13 cellular contexts compared by ENCODE assay signal in the genomic region with DNA sequence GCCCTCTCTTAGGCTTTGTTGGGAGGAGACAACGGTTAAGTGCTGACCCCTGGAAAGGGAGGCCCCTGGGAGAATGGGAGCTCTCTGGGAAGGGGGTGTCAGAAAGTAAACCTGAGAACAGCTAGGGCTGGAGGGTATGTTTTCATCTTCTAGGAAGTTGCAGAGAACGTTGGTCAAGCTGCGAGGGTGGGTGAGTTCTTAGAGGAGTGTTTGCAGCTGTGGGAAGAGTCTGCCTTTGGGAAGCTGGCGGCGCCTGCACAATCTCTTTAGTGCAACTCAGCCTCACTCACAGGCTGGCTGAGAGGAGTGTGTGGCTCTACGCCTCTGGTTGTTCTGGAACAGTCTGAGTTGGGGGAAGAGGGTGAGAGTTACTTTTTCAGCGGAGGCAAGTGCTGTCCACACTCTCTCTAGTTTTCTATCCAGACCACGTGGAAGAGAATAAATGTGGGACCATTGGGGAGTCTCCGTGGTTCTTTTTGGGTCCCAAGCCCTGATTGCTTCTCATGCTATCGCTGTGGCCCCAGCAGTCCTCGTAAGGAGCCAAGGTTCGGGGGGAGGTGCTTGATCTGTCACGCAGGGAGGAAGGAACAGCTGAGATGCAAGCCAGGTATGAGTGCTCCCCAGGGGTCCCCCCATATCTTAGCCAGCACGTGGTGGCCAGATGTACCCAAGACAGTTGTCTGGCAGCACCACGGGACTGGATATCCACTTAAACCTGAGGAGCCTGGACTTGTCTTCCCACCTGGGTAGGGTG.
DNase-seq lines count a peak whose midpoint lies in the region; ATAC-seq and TF ChIP-seq lines count a peak whose summit lies in the region.
"Had no signal": no experiment of that assay in that cellular context is flagged by ENCODE, and none has a peak within 500 bp of the region (broad histone marks: within the 10 kb centered on the region; RNA-seq: fewer than 3 reads in every experiment).

No MANE protein-coding gene starts in this region.

- TF ChIP-seq EP300 in transverse colon (IDR thresholded peaks at IDR 0.05; ENCODE audit: low read depth): no peak

- H3K27me3 ChIP-seq in transverse colon: no peaks in the 10 kb centered on the region
- no peaks in the 10 kb centered on the region for H3K27me3 ChIP-seq in brain microvascular endothelial cell (replicated peaks)
- H3K27me3 ChIP-seq: left lung had no signal

- no peaks in the 10 kb centered on the region for H3K9me3 ChIP-seq in transverse colon

- H3K9me3 Mint-ChIP-seq in natural killer cell: peaks cover 0 to 2% of the 10 kb centered on the region in 2 donors
- H3K9me3 Mint-ChIP-seq in activated naive CD8-positive, alpha-beta T cell treated with anti-CD3 and anti-CD28 coated beads for 36 hours: peaks cover 13% of the 10 kb centered on the region

- DNase-seq in transverse colon (no peak), brain microvascular endothelial cell (no peak), natural killer cell (no peak)
- DNase-seq in activated naive CD8-positive, alpha-beta T cell treated with anti-CD3 and anti-CD28 coated beads for 36 hours: no peak
- DNase-seq: GDM1, left lung, NCI-H187 treated with DMSO at 0.1 percent for 48 hours had no signal

- TF ChIP-seq POLR2A in transverse colon (IDR thresholded peaks at IDR 0.05): no peak

- H3K4me3 ChIP-seq in GM12875 (ENCODE audit: low read depth, low read length) (peak overlapping the region; percentile 30), transverse colon (no peak overlapping the region), brain microvascular endothelial cell (ENCODE audit: low read depth, low read length) (no peak overlapping the region)
- H3K4me3 ChIP-seq: left lung had no signal

- H3K27ac Mint-ChIP-seq in natural killer cell: no peak overlapping the region
- H3K27ac Mint-ChIP-seq in activated naive CD8-positive, alpha-beta T cell treated with anti-CD3 and anti-CD28 coated beads for 36 hours: no peak overlapping the region

- TF ChIP-seq CTCF in GM12875 (IDR thresholded peaks at IDR 0.05; ENCODE audit: borderline replicate concordance, insufficient read depth, low read depth, low read length) (no peak), transverse colon (IDR thresholded peaks at IDR 0.05) (no peak), brain microvascular endothelial cell (IDR thresholded peaks at IDR 0.05; ENCODE audit: low read depth, low read length, missing control alignments) (no peak), natural killer cell (IDR thresholded peaks at IDR 0.05) (no peak)

- no peak overlapping the region for H3K27ac ChIP-seq in transverse colon
- no peak overlapping the region for H3K27ac ChIP-seq in brain microvascular endothelial cell
- H3K27ac ChIP-seq: left lung, parathyroid adenoma had no signal

- in situ Hi-C loops in transverse colon (cut with MboI; ENCODE audit: low pct_ligation_motif_present in 1 of 4, low pct_unique_long_range_greater_than_20kb in 1 of 4, low sequenced_read_pairs in 3 of 4) (no loop called here), brain microvascular endothelial cell (cut with HindIII; ENCODE audit: low pct_ligation_motif_present, low sequenced_read_pairs) (no loop called here)

- H3K36me3 ChIP-seq in transverse colon (no peaks in the 10 kb centered on the region), brain microvascular endothelial cell (replicated peaks) (no peaks in the 10 kb centered on the region)
- H3K36me3 ChIP-seq: left lung had no signal

- no peak overlapping the region for H3K4me3 Mint-ChIP-seq in natural killer cell
- H3K4me3 Mint-ChIP-seq in activated naive CD8-positive, alpha-beta T cell treated with anti-CD3 and anti-CD28 coated beads for 36 hours: no peak overlapping the region

- intact Hi-C loops in transverse colon (cut with DNase I; ENCODE audit: low total_unique reads): no loop called here
- intact Hi-C loops in natural killer cell (cut with micrococcal nuclease): no loop called here

- H3K27me3 Mint-ChIP-seq in natural killer cell (ENCODE audit: low read depth in 2 of 2): peaks cover 0 to 7% of the 10 kb centered on the region in 2 donors
- H3K27me3 Mint-ChIP-seq in activated naive CD8-positive, alpha-beta T cell treated with anti-CD3 and anti-CD28 coated beads for 36 hours: no peaks in the 10 kb centered on the region

- no peaks in the 10 kb centered on the region for H3K36me3 Mint-ChIP-seq in natural killer cell
- H3K36me3 Mint-ChIP-seq in activated naive CD8-positive, alpha-beta T cell treated with anti-CD3 and anti-CD28 coated beads for 36 hours: peaks cover 7% of the 10 kb centered on the region

- no peaks in the 10 kb centered on the region for H3K4me1 ChIP-seq in transverse colon
- H3K4me1 ChIP-seq: left lung, parathyroid adenoma had no signal

- ATAC-seq in GM19452 (IDR thresholded peaks at IDR 0.05; ENCODE audit: unreplicated experiment) (peak; percentile 24), HG02870 (IDR thresholded peaks at IDR 0.05; ENCODE audit: unreplicated experiment) (peak; percentile 37), HG03575 (IDR thresholded peaks at IDR 0.05; ENCODE audit: extremely low read depth, insufficient number of reproducible peaks, low FRiP score, unreplicated experiment) (peak; percentile 5), natural killer cell (no peak)
- ATAC-seq: left lung, Right ventricle myocardium inferior had no signal

- no peaks in the 10 kb centered on the region for H3K4me1 Mint-ChIP-seq in natural killer cell
- no peaks in the 10 kb centered on the region for H3K4me1 Mint-ChIP-seq in activated naive CD8-positive, alpha-beta T cell treated with anti-CD3 and anti-CD28 coated beads for 36 hours

- WGBS in transverse colon (ENCODE audit: low coverage in 1 of 2), 2 donors: 33 to 66% methylated on average over 3 to 15 of the region's 15 CpGs

Comparison
In these comparisons a context has a peak if more than half of its experiments do, and no peak if none do; other contexts are left out.
1. ATAC-seq: peak in GM19452 (single experiment), HG02870 (single experiment) and HG03575 (single experiment); none in natural killer cell (0 of 3).